In the genomic region with DNA sequence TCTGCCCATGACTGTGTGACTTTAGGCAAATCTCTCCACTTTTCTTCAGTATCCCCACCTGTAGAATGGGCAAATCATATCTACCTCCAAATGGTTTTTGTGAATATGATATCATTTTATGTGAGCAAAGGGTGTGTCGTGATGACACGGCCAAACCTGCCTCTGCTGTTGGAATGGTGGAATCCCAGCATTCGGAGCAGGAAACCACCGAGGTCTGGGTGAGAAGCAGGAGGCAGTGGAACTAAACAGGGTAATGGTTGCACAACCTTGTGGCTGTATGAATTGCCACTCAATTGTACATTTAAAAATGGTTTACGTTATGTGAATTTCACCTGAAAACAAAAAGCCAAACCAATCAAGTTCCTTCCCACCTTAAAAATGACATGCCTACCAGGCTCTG, we compare ENCODE assay signal across 1 cellular context.
A peak's percentile ranks its signal among the peaks of the same experiment; 100 is the strongest.
TF ChIP-seq lines count a peak whose summit lies in the region.

No MANE protein-coding gene starts in this region.

TF ChIP-seq in HepG2, 621 proteins besides CTCF, POLR2A, EP300 and RAD21 (continued from another document):
- TF ChIP-seq DMAP1 (CRISPR knock-in tag; IDR thresholded peaks at IDR 0.05) (no peak), MAF1 (CRISPR knock-in tag; IDR thresholded peaks at IDR 0.05; ENCODE audit: borderline replicate concordance) (no peak), ETV6 (CRISPR knock-in tag; conservative IDR thresholded peaks at IDR 0.05) (no peak), ZNF350 (CRISPR knock-in tag; IDR thresholded peaks at IDR 0.05; ENCODE audit: borderline replicate concordance, low read depth) (no peak), SOX6 (IDR thresholded peaks at IDR 0.05) (no peak), SOX6 (CRISPR knock-in tag; IDR thresholded peaks at IDR 0.05) (no peak), CEBPB (IDR thresholded peaks at IDR 0.05; ENCODE audit: borderline replicate concordance, low read depth, low read length) (peak; percentile 20; the same call in 1 of the 2 replicates), SP140L (CRISPR knock-in tag; IDR thresholded peaks at IDR 0.05; ENCODE audit: borderline replicate concordance) (no peak), HOXA9 (CRISPR knock-in tag; IDR thresholded peaks at IDR 0.05; ENCODE audit: borderline replicate concordance) (no peak), ZNF605 (CRISPR knock-in tag; IDR thresholded peaks at IDR 0.05) (no peak)
- TF ChIP-seq, protein P1, sequence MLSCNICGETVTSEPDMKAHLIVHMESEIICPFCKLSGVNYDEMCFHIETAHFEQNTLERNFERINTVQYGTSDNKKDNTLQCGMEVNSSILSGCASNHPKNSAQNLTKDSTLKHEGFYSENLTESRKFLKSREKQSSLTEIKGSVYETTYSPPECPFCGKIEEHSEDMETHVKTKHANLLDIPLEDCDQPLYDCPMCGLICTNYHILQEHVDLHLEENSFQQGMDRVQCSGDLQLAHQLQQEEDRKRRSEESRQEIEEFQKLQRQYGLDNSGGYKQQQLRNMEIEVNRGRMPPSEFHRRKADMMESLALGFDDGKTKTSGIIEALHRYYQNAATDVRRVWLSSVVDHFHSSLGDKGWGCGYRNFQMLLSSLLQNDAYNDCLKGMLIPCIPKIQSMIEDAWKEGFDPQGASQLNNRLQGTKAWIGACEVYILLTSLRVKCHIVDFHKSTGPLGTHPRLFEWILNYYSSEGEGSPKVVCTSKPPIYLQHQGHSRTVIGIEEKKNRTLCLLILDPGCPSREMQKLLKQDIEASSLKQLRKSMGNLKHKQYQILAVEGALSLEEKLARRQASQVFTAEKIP (CRISPR knock-in tag; IDR thresholded peaks at IDR 0.05; ENCODE audit: borderline replicate concordance): no peak
- TF ChIP-seq, protein P2, sequence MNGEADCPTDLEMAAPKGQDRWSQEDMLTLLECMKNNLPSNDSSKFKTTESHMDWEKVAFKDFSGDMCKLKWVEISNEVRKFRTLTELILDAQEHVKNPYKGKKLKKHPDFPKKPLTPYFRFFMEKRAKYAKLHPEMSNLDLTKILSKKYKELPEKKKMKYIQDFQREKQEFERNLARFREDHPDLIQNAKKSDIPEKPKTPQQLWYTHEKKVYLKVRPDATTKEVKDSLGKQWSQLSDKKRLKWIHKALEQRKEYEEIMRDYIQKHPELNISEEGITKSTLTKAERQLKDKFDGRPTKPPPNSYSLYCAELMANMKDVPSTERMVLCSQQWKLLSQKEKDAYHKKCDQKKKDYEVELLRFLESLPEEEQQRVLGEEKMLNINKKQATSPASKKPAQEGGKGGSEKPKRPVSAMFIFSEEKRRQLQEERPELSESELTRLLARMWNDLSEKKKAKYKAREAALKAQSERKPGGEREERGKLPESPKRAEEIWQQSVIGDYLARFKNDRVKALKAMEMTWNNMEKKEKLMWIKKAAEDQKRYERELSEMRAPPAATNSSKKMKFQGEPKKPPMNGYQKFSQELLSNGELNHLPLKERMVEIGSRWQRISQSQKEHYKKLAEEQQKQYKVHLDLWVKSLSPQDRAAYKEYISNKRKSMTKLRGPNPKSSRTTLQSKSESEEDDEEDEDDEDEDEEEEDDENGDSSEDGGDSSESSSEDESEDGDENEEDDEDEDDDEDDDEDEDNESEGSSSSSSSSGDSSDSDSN (CRISPR knock-in tag; IDR thresholded peaks at IDR 0.05): 0 out of 2 replicates have a peak, but pooled peaks have one; percentile 0
